8 cellular contexts compared by ENCODE assay signal in genomic region chr4:145936142-145937020, GRCh38. TPM values are rescaled to one million over a fixed set of nuclear protein-coding genes. Genes with fewer than 3 reads are reported as not detected.
A peak's percentile ranks its signal among the peaks of the same experiment; 100 is the strongest.
DNase-seq lines count a peak whose midpoint lies in the region; ATAC-seq and TF ChIP-seq lines count a peak whose summit lies in the region.

No MANE protein-coding gene starts in this region.

- H3K4me3 ChIP-seq in Karpas-422 (ENCODE audit: low read length) = peak overlapping the region; percentile 90
- peak overlapping the region; percentile 95 for H3K4me3 ChIP-seq in hepatocyte

- peak; percentile 21 for TF ChIP-seq CTCF in hepatocyte (IDR thresholded peaks at IDR 0.05; ENCODE audit: poor library complexity)

- DNase-seq in GM04503 (ENCODE audit: low read depth) (peak; percentile 26), Karpas-422 (peak; percentile 95), T follicular helper cell (ENCODE audit: low read depth) (peak; percentile 43), anterior cingulate cortex (lab: John Stamatoyannopoulos, UW) (peak in 57 of 58 donors; percentile 7 to 85 (median 70)), hepatocyte (ENCODE audit: low spot score) (peak; percentile 90), retina (peak; percentile 93), NK-92 (lab: John Stamatoyannopoulos, UW; ENCODE audit: unreplicated experiment) (no peak)

- H3K9me3 ChIP-seq in Karpas-422 (ENCODE audit: low read length) = no peaks in the 10 kb centered on the region
- no peaks in the 10 kb centered on the region for H3K9me3 ChIP-seq in hepatocyte (ENCODE audit: low read depth)

- H3K9ac ChIP-seq in Karpas-422 (ENCODE audit: low read length) = peak overlapping the region; percentile 95

- peaks cover 9% of the 10 kb centered on the region; the same call in 1 of the 2 replicates for H3K36me3 ChIP-seq in Karpas-422 (ENCODE audit: insufficient read depth, low read length)
- H3K36me3 ChIP-seq in hepatocyte (replicated peaks; ENCODE audit: insufficient read depth, low read depth) = no peaks in the 10 kb centered on the region

- 1% methylated on average over 51 of the region's 72 CpGs for whole genome bisulfite sequencing in hepatocyte (ENCODE audit: low lambda C conversion rate, missing lambda C conversion rate)

- H3K4me2 ChIP-seq in Karpas-422 (ENCODE audit: low read depth, low read length, poor library complexity, severe bottlenecking) (peak overlapping the region; percentile 83), hepatocyte (peak overlapping the region; percentile 91)

- peak; percentile 34 for ATAC-seq in GM21786 (IDR thresholded peaks at IDR 0.05; ENCODE audit: unreplicated experiment)

- H2AFZ ChIP-seq in Karpas-422 (ENCODE audit: low read length) (no peak overlapping the region), hepatocyte (peak overlapping the region; percentile 80)

- H3K27ac ChIP-seq in Karpas-422 (ENCODE audit: low read length) (peak overlapping the region; percentile 93), hepatocyte (peak overlapping the region; percentile 99)

- H3K27me3 ChIP-seq in Karpas-422 (ENCODE audit: low read length) = no peaks in the 10 kb centered on the region
- H3K27me3 ChIP-seq in hepatocyte = no peaks in the 10 kb centered on the region

- H3K4me1 ChIP-seq in Karpas-422 (ENCODE audit: low read length) (peaks cover 63% of the 10 kb centered on the region), hepatocyte (ENCODE audit: insufficient read depth) (peaks cover 22% of the 10 kb centered on the region)

- no peaks in the 10 kb centered on the region for H3K9me2 ChIP-seq in Karpas-422 (replicated peaks; ENCODE audit: insufficient read depth, low read length)
- H3K9me2 ChIP-seq in hepatocyte (replicated peaks; ENCODE audit: insufficient read depth) = no peaks in the 10 kb centered on the region

- no peaks in the 10 kb centered on the region for H4K20me1 ChIP-seq in Karpas-422 (ENCODE audit: insufficient read depth, low read depth, low read length)
- H4K20me1 ChIP-seq in hepatocyte (ENCODE audit: insufficient read depth, poor library complexity, severe bottlenecking) = peaks cover 5% of the 10 kb centered on the region

- peaks cover 65% of the 10 kb centered on the region for H3K79me2 ChIP-seq in Karpas-422 (ENCODE audit: low read length)
- H3K79me2 ChIP-seq in hepatocyte = peaks cover 48% of the 10 kb centered on the region

RNA-seq across cellular contexts. Expression of gene ZNF827, which starts 2.2 kb away (rescaled TPM):
- total RNA-seq in Karpas-422 (2014; rRNA removed; shearing (Covaris generic); ENCODE audit: low replicate concordance) = 44.6 and 70.4 TPM in 2 replicates
- 14.9 and 17.5 TPM in 2 replicates for total RNA-seq in hepatocyte
- polyA plus RNA-seq in hepatocyte = 7.8 and 12.2 TPM in 2 replicates
